9 cellular contexts compared by ENCODE assay signal in the genomic region with DNA sequence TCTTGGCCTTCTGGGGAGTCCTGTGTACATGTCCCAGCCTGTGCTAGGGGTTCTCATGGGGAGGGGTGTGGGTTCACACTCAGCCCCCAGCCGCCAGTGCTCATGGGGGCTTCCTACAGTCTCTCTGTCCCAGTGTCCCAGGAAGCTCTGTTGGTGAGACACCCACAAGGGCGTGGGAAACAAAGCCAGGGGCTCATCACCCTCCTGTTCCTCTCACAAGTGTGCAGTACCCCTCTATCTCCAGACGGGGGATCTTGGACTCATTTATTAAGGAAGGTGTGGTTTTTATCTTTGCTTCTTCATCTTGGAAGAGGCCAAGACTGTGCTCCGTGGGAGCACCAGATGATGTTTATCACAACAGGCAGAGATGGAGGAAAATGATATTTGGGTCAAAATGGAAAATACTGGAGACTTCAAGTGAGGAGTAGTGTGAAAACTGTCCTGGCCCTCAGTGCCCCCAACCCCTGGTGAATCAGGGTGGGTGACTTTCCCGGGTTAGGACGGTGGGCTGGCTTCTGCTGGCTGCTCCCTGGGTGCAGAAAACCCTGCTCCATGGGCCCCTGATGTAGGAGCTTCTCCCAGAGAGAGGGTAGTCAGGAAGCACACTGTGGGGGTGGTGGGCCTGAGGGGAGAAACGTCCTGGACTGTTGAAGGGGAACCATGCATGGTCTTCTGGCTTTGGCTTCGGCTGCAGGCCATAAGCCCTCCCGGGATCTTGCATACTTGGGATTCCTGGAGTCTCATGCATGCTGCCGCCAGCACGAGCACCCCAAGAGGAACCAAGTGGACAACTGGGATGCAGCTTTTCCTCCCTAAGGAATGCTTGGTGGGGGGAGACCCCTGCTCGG. TPM values are rescaled to one million over a fixed set of nuclear protein-coding genes. Genes with fewer than 3 reads are reported as not detected.
DNase-seq lines count a peak whose midpoint lies in the region; ATAC-seq, FAIRE-seq and TF ChIP-seq lines count a peak whose summit lies in the region.
"Had no signal": no experiment of that assay in that cellular context is flagged by ENCODE, and none has a peak within 500 bp of the region (broad histone marks: within the 10 kb centered on the region; RNA-seq: fewer than 3 reads in every experiment).

No MANE protein-coding gene starts in this region.

- H4K20me1 ChIP-seq in Karpas-422 (ENCODE audit: insufficient read depth, low read depth, low read length) (no peaks in the 10 kb centered on the region), K562 (replicated peaks; ENCODE audit: control insufficient read depth, insufficient read depth, low read length) (no peaks in the 10 kb centered on the region)

- no peak overlapping the region for H3K27ac ChIP-seq in Karpas-422 (ENCODE audit: low read length)
- no peak overlapping the region for H3K27ac ChIP-seq in K562 (ENCODE audit: extremely low read depth, low read depth, low read length)
- H3K27ac ChIP-seq in neuronal stem cell (replicated peaks; ENCODE audit: low read length), result no peak overlapping the region
- H3K27ac ChIP-seq: pancreas had no signal

- no peak overlapping the region for H3K23ac ChIP-seq in neuronal stem cell (ENCODE audit: low read depth, low read length, poor library complexity)

- peak; percentile 87 for ATAC-seq in K562
- ATAC-seq in HG03439 (IDR thresholded peaks at IDR 0.05; ENCODE audit: unreplicated experiment), result no peak
- no peak for ATAC-seq in HG02642 (IDR thresholded peaks at IDR 0.05; ENCODE audit: poor library complexity, unreplicated experiment)
- ATAC-seq: pancreas had no signal

- CTCF ChIA-PET in K562 (lab: Yijun Ruan, JAX; ENCODE audit: low intra/inter-chr PET ratio), result interaction anchor here (1.5 kb wide), 1 partner anchor 10 kb away, joined by 4 read pairs; no protein-coding TSS in a partner anchor

- H2AFZ ChIP-seq in Karpas-422 (ENCODE audit: low read length), result no peak overlapping the region
- no peak overlapping the region for H2AFZ ChIP-seq in K562 (ENCODE audit: low read depth, low read length)
- H2AFZ ChIP-seq in neuronal stem cell (ENCODE audit: low read length), result no peak overlapping the region

- no peak overlapping the region for H2BK120ac ChIP-seq in neuronal stem cell (ENCODE audit: low read depth, low read length)

- no peak overlapping the region for H4K8ac ChIP-seq in neuronal stem cell (ENCODE audit: low read depth, low read length)

- H3K4me1 ChIP-seq in Karpas-422 (ENCODE audit: low read length) (no peaks in the 10 kb centered on the region), K562 (replicated peaks in 1 of 2; ENCODE audit: control insufficient read depth in 2 of 2, insufficient read depth in 2 of 2, low read length in 2 of 2) (peaks cover 0 to 3% of the 10 kb centered on the region in 2 experiments; a peak in 2 of 5 replicates), neuronal stem cell (ENCODE audit: control insufficient read depth in 2 of 2, insufficient read depth in 1 of 2, low read depth in 1 of 2, low read length in 2 of 2) (peaks cover 0 to 7% of the 10 kb centered on the region in 2 donors)
- H3K4me1 ChIP-seq: pancreas had no signal

- H3K79me2 ChIP-seq in Karpas-422 (ENCODE audit: low read length), result no peaks in the 10 kb centered on the region
- H3K79me2 ChIP-seq in K562 (ENCODE audit: control insufficient read depth, insufficient read depth, low read length), result no peaks in the 10 kb centered on the region

- intact Hi-C loops in K562 (cut with micrococcal nuclease), result loop anchor here (5.0 kb wide), 1 partner anchor 67 kb away; no protein-coding TSS in a partner anchor

- H3K9ac ChIP-seq in Karpas-422 (ENCODE audit: low read length) (no peak overlapping the region), K562 (ENCODE audit: insufficient read depth in 1 of 2, low read depth in 2 of 2, low read length in 2 of 2) (no peak overlapping the region), neuronal stem cell (ENCODE audit: low read depth, low read length, poor library complexity) (no peak overlapping the region)

- TF ChIP-seq EP300 in K562 (IDR thresholded peaks at IDR 0.05; ENCODE audit: low read length), result no peak

- no peaks in the 10 kb centered on the region for H3K36me3 ChIP-seq in Karpas-422 (ENCODE audit: insufficient read depth, low read length)
- H3K36me3 ChIP-seq in K562 (ENCODE audit: control insufficient read depth, insufficient read depth, low read length), result no peaks in the 10 kb centered on the region
- H3K36me3 ChIP-seq in neuronal stem cell (replicated peaks in 1 of 2; ENCODE audit: control insufficient read depth in 2 of 2, insufficient read depth in 2 of 2, low read length in 2 of 2), result no peaks in the 10 kb centered on the region
- H3K36me3 ChIP-seq: pancreas had no signal

- FAIRE-seq in K562 (lab: Jason Lieb, UNC), result peak; percentile 75
- FAIRE-seq: pancreas had no signal

- H3K14ac ChIP-seq in neuronal stem cell (ENCODE audit: low read length), result no peak overlapping the region

- H3K79me1 ChIP-seq in neuronal stem cell (ENCODE audit: low read depth, low read length), result no peaks in the 10 kb centered on the region

- H3K9me2 ChIP-seq in Karpas-422 (replicated peaks; ENCODE audit: insufficient read depth, low read length), result no peaks in the 10 kb centered on the region

- H3K9me1 ChIP-seq in K562 (ENCODE audit: control insufficient read depth, insufficient read depth, low read length), result no peaks in the 10 kb centered on the region

- no peak overlapping the region for H2AK5ac ChIP-seq in neuronal stem cell (ENCODE audit: low read depth, low read length)

- POLR2A ChIA-PET in K562 (lab: Yijun Ruan, JAX), result no interaction called here

- H4K91ac ChIP-seq in neuronal stem cell (ENCODE audit: low read depth, low read length, poor library complexity), result no peak overlapping the region

- 8% methylated on average over 12 of the region's 12 CpGs for WGBS in K562 (ENCODE audit: insufficient coverage, low coverage, missing lambda C conversion rate)
- no CpG with 5 or more reads among the region's 12 CpGs for WGBS in neuronal stem cell (ENCODE audit: extremely low coverage in 2 of 2, insufficient read length in 2 of 2, insufficient replicate concordance in 1 of 2), 2 donors

- H3K4me2 ChIP-seq in Karpas-422 (ENCODE audit: low read depth, low read length, poor library complexity, severe bottlenecking) (no peak overlapping the region), K562 (ENCODE audit: insufficient read depth, low read length) (no peak overlapping the region), neuronal stem cell (ENCODE audit: insufficient read depth, low read length, poor library complexity, severe bottlenecking) (no peak overlapping the region)

- H2BK15ac ChIP-seq in neuronal stem cell (ENCODE audit: low read length), result no peak overlapping the region

- no peak overlapping the region for H3K4ac ChIP-seq in neuronal stem cell (ENCODE audit: low read length)

- H3K27me3 ChIP-seq in Karpas-422 (ENCODE audit: low read length) (no peaks in the 10 kb centered on the region), K562 (ENCODE audit: control insufficient read depth in 2 of 2, insufficient read depth in 2 of 2, low read length in 2 of 2) (peaks cover 8 to 27% of the 10 kb centered on the region in 2 experiments; a peak in 4 of 5 replicates), neuronal stem cell (ENCODE audit: control insufficient read depth in 3 of 3, insufficient read depth in 3 of 3, low read depth in 1 of 3, low read length in 3 of 3) (peaks cover 0 to 7% (median 0%) of the 10 kb centered on the region in 3 experiments)
- H3K27me3 ChIP-seq: pancreas had no signal

- H3K4me3 ChIP-seq in Karpas-422 (ENCODE audit: low read length) (no peak overlapping the region), K562 (no peak overlapping the region), neuronal stem cell (ENCODE audit: low read length in 2 of 2) (no peak overlapping the region)
- H3K4me3 ChIP-seq: pancreas had no signal

- peak in 1 of 2 experiments; percentile 45; a peak in 2 of 4 replicates for TF ChIP-seq RAD21 in K562 (CRISPR knock-in tag; conservative IDR thresholded peaks at IDR 0.05 in 1 of 2, IDR thresholded peaks at IDR 0.05 in 1 of 2)

- H2BK5ac ChIP-seq in neuronal stem cell (ENCODE audit: low read length), result no peak overlapping the region

- H3K18ac ChIP-seq in neuronal stem cell (ENCODE audit: low read length), result peak overlapping the region; percentile 11

- in situ Hi-C loops in K562 (cut with MboI), result no loop called here

- BruUV-seq in K562 (replicated peaks; lab: Mats Ljungman, UMichigan), result no TSS peak

- DNase-seq in DMS53 (lab: John Stamatoyannopoulos, UW), result peak; percentile 39
- DNase-seq in DMS53 treated with DMSO at 0.1 percent for 48 hours (lab: John Stamatoyannopoulos, UW; ENCODE audit: unreplicated experiment), result no peak
- peak; percentile 74 for DNase-seq in Karpas-422
- DNase-seq in K562 (ENCODE audit: extremely low read depth in 1 of 4, low spot score in 3 of 4), result peak; percentile 43 to 54 (median 52)
- DNase-seq in neuronal stem cell (ENCODE audit: low spot score), result no peak
- no peak for DNase-seq in DMS153 (lab: John Stamatoyannopoulos, UW)
- DNase-seq: pancreas had no signal

- no peaks in the 10 kb centered on the region for H3K9me3 ChIP-seq in Karpas-422 (ENCODE audit: low read length)
- no peaks in the 10 kb centered on the region for H3K9me3 ChIP-seq in K562 (replicated peaks; ENCODE audit: control insufficient read depth, insufficient read depth, low read depth, low read length)
- H3K9me3 ChIP-seq in neuronal stem cell (replicated peaks in 1 of 2; ENCODE audit: control insufficient read depth in 2 of 2, insufficient read depth in 1 of 2, low read depth in 1 of 2, low read length in 2 of 2), result no peaks in the 10 kb centered on the region
- H3K9me3 ChIP-seq: pancreas had no signal

- no peak overlapping the region for H2BK12ac ChIP-seq in neuronal stem cell (ENCODE audit: low read length)

- no peak for TF ChIP-seq POLR2A in K562 (conservative IDR thresholded peaks at IDR 0.05)

- TF ChIP-seq CTCF in K562 (IDR thresholded peaks at IDR 0.05 in 2 of 3, conservative IDR thresholded peaks at IDR 0.05 in 1 of 3; ENCODE audit: insufficient read depth in 2 of 3, low read depth in 1 of 3, low read length in 3 of 3), result peak; percentile 46 to 55 (median 54); a peak in 5 of 6 replicates

RNA-seq across cellular contexts. Expression of gene TMEM171, which starts 15.3 kb away (rescaled TPM):
- total RNA-seq in Karpas-422 (2014; rRNA removed; shearing (Covaris generic); ENCODE audit: low replicate concordance), result not detected in 2 replicates
- not detected in 2 replicates for total RNA-seq in K562 (2011; cell fraction: chromatin; rRNA removed; ENCODE audit: low replicate concordance)
- total RNA-seq in K562 (2011; cell fraction: nucleolus; rRNA removed), result 0.33 TPM in 1 of 2 replicates, not detected in the other
- not detected in 2 replicates for total RNA-seq in K562 (2011; cell fraction: nucleoplasm; rRNA removed)
- total RNA-seq in K562 (2014; rRNA removed), result not detected in 2 replicates
- not detected in 2 replicates for total RNA-seq in K562 (2014; rRNA removed; fragmentation: Illumina TruSeq; extraction: Trizol)
- total RNA-seq in K562 (2015; rRNA removed; fragmentation: Illumina TruSeq; extraction: Trizol), result not detected in 2 replicates
- not detected in 2 replicates for total RNA-seq in K562 (2021)
- polyA plus RNA-seq in K562 (2011; rRNA removed), result 0.08 TPM in 1 of 2 replicates, not detected in the other
- polyA plus RNA-seq in K562 (2011; cell fraction: cytosol; rRNA removed), result 0.04 and 0.06 TPM in 2 replicates
- 0.10 TPM in 1 of 2 replicates, not detected in the other for polyA plus RNA-seq in K562 (2011; cell fraction: nucleus; rRNA removed)
- polyA plus RNA-seq in K562 (2012), result not detected in 2 replicates
- polyA plus RNA-seq in K562 (2014; fragmentation: Illumina TruSeq; extraction: Trizol), result not detected in 2 replicates
- not detected for polyA plus RNA-seq in K562 (2014; fragmentation: Nextera tagmentation; extraction: Ambion mirVana)
- polyA plus RNA-seq in K562 (2014; rRNA removed), result not detected in 2 replicates
- not detected in 2 replicates for polyA minus RNA-seq in K562 (2011; rRNA and poly(A)+ RNA removed)
- polyA minus RNA-seq in K562 (2011; cell fraction: cytosol; rRNA and poly(A)+ RNA removed), result not detected in 2 replicates
- not detected in 2 replicates for polyA minus RNA-seq in K562 (2011; cell fraction: nucleus; rRNA and poly(A)+ RNA removed)
- polyA plus RNA-seq in neuronal stem cell (2013, experiment 1 of 2), result not detected
- polyA plus RNA-seq in neuronal stem cell (2013, experiment 2 of 2), result 0.04 TPM

RNA-seq across cellular contexts. Expression of gene TMEM174, which starts 37.3 kb away (rescaled TPM):
- not detected in 2 replicates for total RNA-seq in Karpas-422 (2014; rRNA removed; shearing (Covaris generic); ENCODE audit: low replicate concordance)
- total RNA-seq in K562 (2011; cell fraction: chromatin; rRNA removed; ENCODE audit: low replicate concordance), result not detected in 2 replicates
- not detected in 2 replicates for total RNA-seq in K562 (2011; cell fraction: nucleolus; rRNA removed)
- total RNA-seq in K562 (2011; cell fraction: nucleoplasm; rRNA removed), result not detected in 2 replicates
- total RNA-seq in K562 (2014; rRNA removed) (not detected in 2 replicates), K562 (2014; rRNA removed; fragmentation: Illumina TruSeq; extraction: Trizol) (not detected in 2 replicates), K562 (2015; rRNA removed; fragmentation: Illumina TruSeq; extraction: Trizol) (not detected in 2 replicates), K562 (2021) (not detected in 2 replicates)
- polyA plus RNA-seq in K562 (2011; rRNA removed) (not detected in 2 replicates), K562 (2014; fragmentation: Illumina TruSeq; extraction: Trizol) (not detected in 2 replicates), K562 (2014; fragmentation: Nextera tagmentation; extraction: Ambion mirVana) (not detected), K562 (2014; rRNA removed) (not detected in 2 replicates)
- not detected in 2 replicates for polyA plus RNA-seq in K562 (2011; cell fraction: cytosol; rRNA removed)
- not detected in 2 replicates for polyA plus RNA-seq in K562 (2011; cell fraction: nucleus; rRNA removed)
- polyA plus RNA-seq in K562 (2012), result not detected in 2 replicates
- polyA minus RNA-seq in K562 (2011; rRNA and poly(A)+ RNA removed), result 0.12 TPM in 1 of 2 replicates, not detected in the other
- not detected in 2 replicates for polyA minus RNA-seq in K562 (2011; cell fraction: cytosol; rRNA and poly(A)+ RNA removed)
- not detected in 2 replicates for polyA minus RNA-seq in K562 (2011; cell fraction: nucleus; rRNA and poly(A)+ RNA removed)
- polyA plus RNA-seq in neuronal stem cell (2013, experiment 1 of 2), result not detected
- not detected for polyA plus RNA-seq in neuronal stem cell (2013, experiment 2 of 2)
- total RNA-seq: pancreas had no signal
- polyA plus RNA-seq: pancreas had no signal

Comparison
In these comparisons a context has a peak if more than half of its experiments do, and no peak if none do; other contexts are left out.
1. DNase-seq: peak in DMS53 (single experiment), Karpas-422 (single experiment) and K562 (4 of 4); none in DMS53 treated with DMSO at 0.1 percent for 48 hours (single experiment), neuronal stem cell (single experiment) and DMS153 (single experiment).